In the genomic region with DNA sequence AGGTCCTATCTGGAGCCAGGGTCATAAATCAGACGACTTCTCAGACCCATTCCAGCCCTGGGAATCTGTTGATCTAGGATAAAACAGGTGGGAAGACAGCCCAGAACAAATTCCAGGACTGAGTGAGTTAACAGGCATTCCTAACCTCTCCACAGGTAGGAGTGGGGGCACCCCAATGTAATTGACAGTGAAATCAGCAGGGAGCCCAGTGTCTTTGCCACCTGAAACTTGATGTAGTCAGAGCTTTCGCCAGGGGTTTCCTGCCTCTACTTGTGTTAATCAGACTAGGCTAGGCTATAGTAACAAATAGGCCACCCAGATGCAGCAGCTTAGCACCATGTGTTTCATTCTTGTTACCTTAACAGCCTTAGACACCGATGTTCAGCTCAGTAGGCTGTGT, we compare ENCODE assay signal across 14 cellular contexts.
"Had no signal": no experiment of that assay in that cellular context is flagged by ENCODE, and none has a peak within 500 bp of the region (broad histone marks: within the 10 kb centered on the region; RNA-seq: fewer than 3 reads in every experiment).

No MANE protein-coding gene starts in this region.

- H3K4me3 ChIP-seq: body of pancreas, hepatocyte, neural progenitor cell, transverse colon had no signal

- ATAC-seq: body of pancreas; stimulated activated memory B cell treated with anti-CD40 and anti-IgM and Interleukin-4, amounts not matched to agents 10 μg/mL and 1 μg/mL and 100 μg/mL, for 72 hours had no signal

- H3K27ac ChIP-seq: body of pancreas, hepatocyte, neural progenitor cell, parathyroid adenoma had no signal

- DNase-seq: activated CD4-positive, alpha-beta T cell treated with anti-CD3 and anti-CD28 coated beads, Interleukin-2, amount 50 U/mL, for 1 hour; activated CD8-positive, alpha-beta memory T cell treated with anti-CD3 and anti-CD28 coated beads for 24 hours; activated naive CD8-positive, alpha-beta T cell treated with anti-CD3 and anti-CD28 coated beads for 36 hours; amygdala; body of pancreas; caudate nucleus; kidney glomerular epithelial cell; midbrain; stimulated activated CD4-positive, alpha-beta T cell treated with anti-CD3 and anti-CD28 coated beads, Interleukin-2, amount 100 ng/mL, for 48 hours; transverse colon had no signal

- H3K36me3 ChIP-seq: neural progenitor cell, transverse colon had no signal

- H3K27me3 ChIP-seq: body of pancreas, hepatocyte had no signal

- H3K9me3 ChIP-seq: body of pancreas, transverse colon had no signal
